12 cellular contexts compared by ENCODE assay signal in the genomic region with DNA sequence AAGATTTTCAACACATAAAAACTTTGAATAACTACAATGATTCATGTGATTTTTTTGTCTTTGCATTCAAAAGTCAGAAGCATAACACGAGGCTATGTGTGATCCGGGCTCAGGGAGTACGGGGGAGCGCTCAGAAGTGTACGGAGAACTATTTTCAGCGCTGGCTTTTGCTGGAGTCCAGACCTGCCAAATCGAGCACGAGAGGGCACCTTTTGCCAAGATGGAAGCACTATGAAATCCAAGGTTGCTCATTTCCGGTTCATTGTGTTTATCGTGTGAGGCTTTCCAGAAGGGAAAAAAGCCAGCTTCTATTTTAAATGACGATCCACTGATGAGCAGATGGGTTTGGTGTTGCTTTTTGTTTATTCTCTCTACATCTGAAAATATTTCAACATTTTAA. TPM values are rescaled to one million over a fixed set of nuclear protein-coding genes. Genes with fewer than 3 reads are reported as not detected.
DNase-seq lines count a peak whose midpoint lies in the region; FAIRE-seq and TF ChIP-seq lines count a peak whose summit lies in the region.
"Had no signal": no experiment of that assay in that cellular context is flagged by ENCODE, and none has a peak within 500 bp of the region (broad histone marks: within the 10 kb centered on the region; RNA-seq: fewer than 3 reads in every experiment).

No MANE protein-coding gene starts in this region.

- peaks cover 12% of the 10 kb centered on the region for H3K36me3 Mint-ChIP-seq in astrocyte (ENCODE audit: low read depth, unreplicated experiment)

- TF ChIP-seq POLR2A in ovary (IDR thresholded peaks at IDR 0.05) = no peak
- TF ChIP-seq POLR2A in vagina (IDR thresholded peaks at IDR 0.05) = no peak

- WGBS in ovary, 3 donors = 14 to 48% (median 19%) methylated on average over 11 of the region's 11 CpGs

- H3K4me2 ChIP-seq in astrocyte (ENCODE audit: low read length) = peak overlapping the region; percentile 39

- peaks cover 17% of the 10 kb centered on the region for H3K4me1 ChIP-seq in astrocyte (ENCODE audit: insufficient read depth, low read length)
- H3K4me1 ChIP-seq in ovary (ENCODE audit: insufficient read depth) = no peaks in the 10 kb centered on the region
- H3K4me1 ChIP-seq in vagina = peaks cover 9% of the 10 kb centered on the region

- DNase-seq in astrocyte (ENCODE audit: low read depth) = no peak
- DNase-seq in fibroblast of the aortic adventitia (ENCODE audit: low read depth) = peak; percentile 96
- peak; percentile 65 to 76 (median 67) for DNase-seq in ovary
- DNase-seq in vagina (ENCODE audit: extremely low spot score in 2 of 2) = no peak
- no peak for DNase-seq in stimulated activated CD4-positive, alpha-beta T cell treated with anti-CD3 and anti-CD28 coated beads, Interleukin-12 subunit alpha, Interleukin-12 subunit beta, amount 100 ng/mL, for 4 hours
- no peak for DNase-seq in H4 (ENCODE audit: low spot score)
- no peak for DNase-seq in SHP77 treated with DMSO at 0.1 percent for 48 hours (lab: John Stamatoyannopoulos, UW)
- DNase-seq: activated CD4-positive, alpha-beta T cell treated with anti-CD3 and anti-CD28 coated beads, Interleukin-2, amount 10 ng/mL, durations not matched to agents 24 days and 14 days; activated T-cell treated with anti-CD3 and anti-CD28 coated beads for 4 hours; DMS153 had no signal

- H3K9ac ChIP-seq in astrocyte (ENCODE audit: low read length) = no peak overlapping the region

- TF ChIP-seq EP300 in ovary (IDR thresholded peaks at IDR 0.05) = no peak

- H3K27me3 ChIP-seq in astrocyte (ENCODE audit: insufficient read depth, low read length) = no peaks in the 10 kb centered on the region
- H3K27me3 ChIP-seq in ovary = no peaks in the 10 kb centered on the region
- H3K27me3 ChIP-seq in vagina = no peaks in the 10 kb centered on the region

- no peak overlapping the region for H2AFZ ChIP-seq in astrocyte (ENCODE audit: low read depth, low read length)

- no peak for TF ChIP-seq CTCF in astrocyte (IDR thresholded peaks at IDR 0.05; ENCODE audit: insufficient read depth, low read depth, low read length)
- no peak for TF ChIP-seq CTCF in fibroblast of the aortic adventitia (IDR thresholded peaks at IDR 0.05; ENCODE audit: insufficient read depth, low read length)
- no peak for TF ChIP-seq CTCF in ovary (IDR thresholded peaks at IDR 0.05)
- no peak for TF ChIP-seq CTCF in vagina (IDR thresholded peaks at IDR 0.05)

- H3K79me2 ChIP-seq in astrocyte (ENCODE audit: insufficient read depth, low read length) = peaks cover 42% of the 10 kb centered on the region

- H3K9me3 ChIP-seq in astrocyte (ENCODE audit: insufficient read depth, low read depth, low read length) (no peaks in the 10 kb centered on the region), ovary (no peaks in the 10 kb centered on the region), vagina (no peaks in the 10 kb centered on the region)

- H3K36me3 ChIP-seq in astrocyte (ENCODE audit: insufficient read depth, low read length) (no peaks in the 10 kb centered on the region), ovary (no peaks in the 10 kb centered on the region), vagina (no peaks in the 10 kb centered on the region)

- H3K9me3 Mint-ChIP-seq in astrocyte (ENCODE audit: unreplicated experiment) = peaks cover 6% of the 10 kb centered on the region

- FAIRE-seq in astrocyte (lab: Jason Lieb, UNC) = no peak
- FAIRE-seq: bronchial epithelial cell had no signal

- peaks cover 28% of the 10 kb centered on the region for H3K4me1 Mint-ChIP-seq in astrocyte (ENCODE audit: low read depth, unreplicated experiment)
- H3K4me1 Mint-ChIP-seq: activated CD4-positive, alpha-beta T cell treated with anti-CD3 and anti-CD28 coated beads, Interleukin-2, amount 10 ng/mL, durations not matched to agents 24 days and 14 days; activated naive CD4-positive, alpha-beta T cell treated with anti-CD3 and anti-CD28 coated beads, Interleukin-2, amount 50 U/mL, for 24 hours had no signal

- H3K27ac ChIP-seq in astrocyte (ENCODE audit: low read depth, low read length) = no peak overlapping the region
- H3K27ac ChIP-seq in ovary = peak overlapping the region in 1 of 2 donors; percentile 50
- peak overlapping the region; percentile 63 for H3K27ac ChIP-seq in vagina

- H4K20me1 ChIP-seq in astrocyte (ENCODE audit: insufficient read depth, low read length) = peaks cover 9% of the 10 kb centered on the region

- H3K4me3 ChIP-seq in astrocyte (ENCODE audit: insufficient read depth, low read depth, low read length) (no peak overlapping the region), fibroblast of the aortic adventitia (ENCODE audit: low read depth, low read length) (no peak overlapping the region), ovary (no peak overlapping the region), vagina (no peak overlapping the region)

- H3K4me3 Mint-ChIP-seq in astrocyte (ENCODE audit: unreplicated experiment) = no peak overlapping the region
- H3K4me3 Mint-ChIP-seq: activated CD4-positive, alpha-beta T cell treated with anti-CD3 and anti-CD28 coated beads, Interleukin-2, amount 10 ng/mL, durations not matched to agents 24 days and 14 days; activated naive CD4-positive, alpha-beta T cell treated with anti-CD3 and anti-CD28 coated beads, Interleukin-2, amount 50 U/mL, for 24 hours had no signal

- intact Hi-C loops in ovary (cut with DNase I) (no loop called here), vagina (cut with DNase I) (no loop called here)

- no peak overlapping the region for H3K27ac Mint-ChIP-seq in astrocyte (ENCODE audit: unreplicated experiment)
- H3K27ac Mint-ChIP-seq: activated CD4-positive, alpha-beta T cell treated with anti-CD3 and anti-CD28 coated beads, Interleukin-2, amount 10 ng/mL, durations not matched to agents 24 days and 14 days; activated naive CD4-positive, alpha-beta T cell treated with anti-CD3 and anti-CD28 coated beads, Interleukin-2, amount 50 U/mL, for 24 hours had no signal

- H3K27me3 Mint-ChIP-seq in astrocyte (ENCODE audit: low read depth, unreplicated experiment) = no peaks in the 10 kb centered on the region
- H3K27me3 Mint-ChIP-seq: activated CD4-positive, alpha-beta T cell treated with anti-CD3 and anti-CD28 coated beads, Interleukin-2, amount 10 ng/mL, durations not matched to agents 24 days and 14 days; activated naive CD4-positive, alpha-beta T cell treated with anti-CD3 and anti-CD28 coated beads, Interleukin-2, amount 50 U/mL, for 24 hours had no signal

RNA-seq across cellular contexts. Expression of a gene that starts 11.3 kb away (rescaled TPM):
- total RNA-seq in astrocyte (1.2 and 1.3 TPM in 2 replicates), fibroblast of the aortic adventitia (ENCODE audit: low replicate concordance) (2.4 and 2.5 TPM in 2 replicates), ovary (1 to 10 TPM in 6 of 7 donors, under 1 TPM in 1; 0.91 to 6.4 (median 1.8) TPM), vagina (2.2 TPM)
- polyA plus RNA-seq in ovary = under 1 TPM; 0.16 to 0.20 TPM
- 0.04 and 0.08 TPM in 2 replicates for total RNA-seq in H4 (2014; rRNA removed; shearing (Covaris generic))

RNA-seq across cellular contexts. Expression of a gene that starts 51.9 kb away (rescaled TPM):
- total RNA-seq in astrocyte (33.5 and 38.8 TPM in 2 replicates), fibroblast of the aortic adventitia (ENCODE audit: low replicate concordance) (32.5 and 89.7 TPM in 2 replicates), ovary (10 to 100 TPM; 25.2 to 75.5 (median 49.9) TPM), vagina (65.1 TPM)
- polyA plus RNA-seq in ovary = 10 to 100 TPM; 24.4 to 48.1 TPM
- total RNA-seq in H4 (2014; rRNA removed; shearing (Covaris generic)) = 2.1 and 4.6 TPM in 2 replicates

Comparison
In these comparisons a context has a peak if more than half of its experiments do, and no peak if none do; other contexts are left out.
1. DNase-seq: peak in fibroblast of the aortic adventitia (single experiment) and ovary (5 of 5); none in astrocyte (single experiment), vagina (0 of 2), stimulated activated CD4-positive, alpha-beta T cell treated with anti-CD3 and anti-CD28 coated beads, Interleukin-12 subunit alpha, Interleukin-12 subunit beta, amount 100 ng/mL, for 4 hours (single experiment), H4 (single experiment) and SHP77 treated with DMSO at 0.1 percent for 48 hours (single experiment).